Comparison of ENCODE assay signal across 2 cellular contexts in the genomic region with DNA sequence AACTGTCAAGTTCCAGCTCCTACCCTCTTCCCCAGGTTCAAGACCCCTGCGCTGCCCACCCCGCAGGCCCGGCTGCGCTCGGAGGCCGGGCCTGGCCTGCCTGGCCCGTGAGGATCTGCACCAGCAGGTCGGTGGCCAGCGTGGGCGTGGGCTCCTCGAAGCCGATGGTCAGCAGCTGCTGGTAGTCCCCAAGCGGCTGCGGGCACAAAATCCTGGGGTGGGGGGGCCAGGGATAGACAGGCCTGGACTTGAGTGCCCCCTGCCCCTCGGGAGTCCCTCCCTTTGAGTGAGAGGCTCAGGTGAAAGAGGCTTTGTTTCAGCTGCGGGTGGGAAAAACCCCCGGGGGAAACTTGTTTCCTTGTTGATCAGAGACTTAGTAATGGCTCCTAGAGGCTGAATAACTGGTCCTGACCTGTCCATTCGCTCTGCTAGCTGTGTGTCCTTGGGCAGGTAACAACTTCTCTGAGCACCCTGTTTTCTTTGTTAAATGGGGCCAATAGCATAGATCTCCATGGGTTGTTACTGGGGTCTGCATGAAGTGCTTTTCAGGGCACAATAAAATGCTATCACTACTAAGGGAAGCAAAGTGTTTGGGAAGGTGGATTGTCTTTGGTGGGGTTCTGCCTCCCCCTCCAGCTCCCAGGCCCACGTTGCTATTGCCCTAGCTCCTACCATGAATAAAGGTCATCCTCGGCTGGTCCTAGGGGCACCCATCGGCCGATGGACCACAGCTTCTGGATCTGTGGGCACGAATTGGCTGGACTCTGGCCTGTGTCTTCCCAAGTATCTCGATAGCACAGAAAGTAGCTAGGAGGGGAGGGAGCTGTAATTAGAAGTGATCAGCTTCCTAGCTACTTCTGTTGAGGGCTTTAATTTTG.
TF ChIP-seq lines count a peak whose summit lies in the region.

No MANE protein-coding gene starts in this region.

TF ChIP-seq in endothelial cell of umbilical vein, 7 proteins besides CTCF, POLR2A, EP300 and RAD21:
- TF ChIP-seq FOS (IDR thresholded peaks at IDR 0.05; ENCODE audit: borderline replicate concordance, insufficient read depth, low read length) (no peak), MYC (IDR thresholded peaks at IDR 0.05; ENCODE audit: low read depth, low read length) (no peak), EZH2 (IDR thresholded peaks at IDR 0.05; ENCODE audit: borderline replicate concordance, low read depth, low read length, severe bottlenecking) (no peak), GATA2 (IDR thresholded peaks at IDR 0.05; ENCODE audit: insufficient read depth, insufficient read length, low read depth, low read length) (no peak), JUN (IDR thresholded peaks at IDR 0.05; ENCODE audit: borderline replicate concordance, insufficient read depth, insufficient read length, low read depth) (no peak), POLR2AphosphoS5 (IDR thresholded peaks at IDR 0.05; ENCODE audit: insufficient read depth, low read depth, low read length) (no peak)
- TF ChIP-seq, protein P1, sequence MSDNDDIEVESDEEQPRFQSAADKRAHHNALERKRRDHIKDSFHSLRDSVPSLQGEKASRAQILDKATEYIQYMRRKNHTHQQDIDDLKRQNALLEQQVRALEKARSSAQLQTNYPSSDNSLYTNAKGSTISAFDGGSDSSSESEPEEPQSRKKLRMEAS (IDR thresholded peaks at IDR 0.05; ENCODE audit: insufficient read depth, insufficient read length): no peak

TF ChIP-seq in neural cell, 6 proteins besides CTCF, POLR2A, EP300 and RAD21:
- TF ChIP-seq SMC3 (conservative IDR thresholded peaks at IDR 0.05; ENCODE audit: poor library complexity) (no peak), TAF1 (IDR thresholded peaks at IDR 0.05; ENCODE audit: low read depth) (no peak), MXI1 (conservative IDR thresholded peaks at IDR 0.05; ENCODE audit: poor library complexity, severe bottlenecking) (no peak), EZH2 (IDR thresholded peaks at IDR 0.05; ENCODE audit: borderline replicate concordance, insufficient read depth, low read length, poor library complexity, severe bottlenecking) (no peak), POLR2AphosphoS5 (IDR thresholded peaks at IDR 0.05) (no peak)
- TF ChIP-seq, protein P2, sequence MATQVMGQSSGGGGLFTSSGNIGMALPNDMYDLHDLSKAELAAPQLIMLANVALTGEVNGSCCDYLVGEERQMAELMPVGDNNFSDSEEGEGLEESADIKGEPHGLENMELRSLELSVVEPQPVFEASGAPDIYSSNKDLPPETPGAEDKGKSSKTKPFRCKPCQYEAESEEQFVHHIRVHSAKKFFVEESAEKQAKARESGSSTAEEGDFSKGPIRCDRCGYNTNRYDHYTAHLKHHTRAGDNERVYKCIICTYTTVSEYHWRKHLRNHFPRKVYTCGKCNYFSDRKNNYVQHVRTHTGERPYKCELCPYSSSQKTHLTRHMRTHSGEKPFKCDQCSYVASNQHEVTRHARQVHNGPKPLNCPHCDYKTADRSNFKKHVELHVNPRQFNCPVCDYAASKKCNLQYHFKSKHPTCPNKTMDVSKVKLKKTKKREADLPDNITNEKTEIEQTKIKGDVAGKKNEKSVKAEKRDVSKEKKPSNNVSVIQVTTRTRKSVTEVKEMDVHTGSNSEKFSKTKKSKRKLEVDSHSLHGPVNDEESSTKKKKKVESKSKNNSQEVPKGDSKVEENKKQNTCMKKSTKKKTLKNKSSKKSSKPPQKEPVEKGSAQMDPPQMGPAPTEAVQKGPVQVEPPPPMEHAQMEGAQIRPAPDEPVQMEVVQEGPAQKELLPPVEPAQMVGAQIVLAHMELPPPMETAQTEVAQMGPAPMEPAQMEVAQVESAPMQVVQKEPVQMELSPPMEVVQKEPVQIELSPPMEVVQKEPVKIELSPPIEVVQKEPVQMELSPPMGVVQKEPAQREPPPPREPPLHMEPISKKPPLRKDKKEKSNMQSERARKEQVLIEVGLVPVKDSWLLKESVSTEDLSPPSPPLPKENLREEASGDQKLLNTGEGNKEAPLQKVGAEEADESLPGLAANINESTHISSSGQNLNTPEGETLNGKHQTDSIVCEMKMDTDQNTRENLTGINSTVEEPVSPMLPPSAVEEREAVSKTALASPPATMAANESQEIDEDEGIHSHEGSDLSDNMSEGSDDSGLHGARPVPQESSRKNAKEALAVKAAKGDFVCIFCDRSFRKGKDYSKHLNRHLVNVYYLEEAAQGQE (IDR thresholded peaks at IDR 0.05; ENCODE audit: borderline replicate concordance): no peak
